8 cellular contexts compared by ENCODE assay signal in genomic region chr17:62704381-62704971, GRCh38.
DNase-seq lines count a peak whose midpoint lies in the region; ATAC-seq, FAIRE-seq and TF ChIP-seq lines count a peak whose summit lies in the region.

No MANE protein-coding gene starts in this region.

- H3K36me3 ChIP-seq in BLaER1 (no peaks in the 10 kb centered on the region), ovary (no peaks in the 10 kb centered on the region)

- CTCF ChIA-PET in activated B cell treated with CpG ODN at 0.5 μM for 24 hours (lab: Charles Lee): interaction anchor here (0.6 to 1.5 kb wide), 4 partner anchors 20 to 702 kb away, joined by 3 to 6 read pairs (median 3); partner anchors contain the start of gene TANC2

- H3K9me3 ChIP-seq in BLaER1 (peaks cover 7% of the 10 kb centered on the region; the same call in 1 of the 2 replicates), ovary (no peaks in the 10 kb centered on the region)

- peak overlapping the region; percentile 77 for H3K4me3 ChIP-seq in BLaER1
- peak overlapping the region; percentile 46 for H3K4me3 ChIP-seq in ovary

- 8 to 12% (median 11%) methylated on average over 31 of the region's 31 CpGs for WGBS in ovary, 3 donors

- peaks cover 40% of the 10 kb centered on the region for H3K4me1 ChIP-seq in BLaER1
- peaks cover 12% of the 10 kb centered on the region for H3K4me1 ChIP-seq in ovary (ENCODE audit: insufficient read depth)

- peak overlapping the region; percentile 83 for H3K27ac ChIP-seq in BLaER1
- peak overlapping the region; percentile 18 to 39 for H3K27ac ChIP-seq in ovary

- TF ChIP-seq EP300 in ovary (IDR thresholded peaks at IDR 0.05): no peak

- H3K27me3 ChIP-seq in BLaER1 (no peaks in the 10 kb centered on the region), ovary (no peaks in the 10 kb centered on the region)

- FAIRE-seq in H54 (lab: Jason Lieb, UNC): no peak

- DNase-seq in activated B cell treated with CpG ODN at 0.5 μM for 24 hours (no peak), globus pallidus (ENCODE audit: low spot score) (peak; percentile 53), ovary (peak; percentile 38 to 62 (median 48)), SKM-1 (lab: John Stamatoyannopoulos, UW; ENCODE audit: unreplicated experiment) (no peak), H54 (ENCODE audit: insufficient read length, low spot score) (no peak), GOT3 (lab: John Stamatoyannopoulos, UW) (no peak)

- POLR2A ChIA-PET in activated B cell treated with CpG ODN at 0.5 μM for 24 hours (lab: Charles Lee): interaction anchor here (0.6 kb wide), 1 partner anchor 16 kb away, joined by 4 read pairs; no protein-coding TSS in a partner anchor

- H3K27me3 Mint-ChIP-seq in activated B cell treated with CpG ODN at 0.5 μM for 24 hours: peaks cover 10% of the 10 kb centered on the region

- TF ChIP-seq POLR2A in ovary (IDR thresholded peaks at IDR 0.05): no peak
- TF ChIP-seq POLR2A in H54 (IDR thresholded peaks at IDR 0.05; ENCODE audit: low read depth, low read length): no peak

- peak overlapping the region; percentile 84 for H3K4me3 Mint-ChIP-seq in activated B cell treated with CpG ODN at 0.5 μM for 24 hours

- H4K20me1 ChIP-seq in BLaER1: no peaks in the 10 kb centered on the region

- H3K9me3 Mint-ChIP-seq in activated B cell treated with CpG ODN at 0.5 μM for 24 hours: no peaks in the 10 kb centered on the region

- no peak overlapping the region for H3K27ac Mint-ChIP-seq in activated B cell treated with CpG ODN at 0.5 μM for 24 hours

- H3K4me1 Mint-ChIP-seq in activated B cell treated with CpG ODN at 0.5 μM for 24 hours: peaks cover 10% of the 10 kb centered on the region

- peak overlapping the region; percentile 95 for H3K4me2 ChIP-seq in BLaER1

- ATAC-seq in HG02852 (IDR thresholded peaks at IDR 0.05; ENCODE audit: unreplicated experiment) (peak; percentile 8), activated B cell treated with CpG ODN at 0.5 μM for 24 hours (ENCODE audit: low read depth) (no peak)

- intact Hi-C loops in activated B cell treated with CpG ODN at 0.5 μM for 24 hours (cut with micrococcal nuclease): loop anchor here (5.0 kb wide), 1 partner anchor 378 kb away; no protein-coding TSS in a partner anchor
- intact Hi-C loops in ovary (cut with DNase I): loop anchor here (5.0 to 10.0 kb wide), 3 partner anchors 260 to 703 kb away; partner anchors contain the start of gene TANC2 (in 4 of the 4)

- peak overlapping the region; percentile 81 for H3K9ac ChIP-seq in BLaER1

- H3K36me3 Mint-ChIP-seq in activated B cell treated with CpG ODN at 0.5 μM for 24 hours (ENCODE audit: low read depth): no peaks in the 10 kb centered on the region

- TF ChIP-seq CTCF in activated B cell treated with CpG ODN at 0.5 μM for 24 hours (IDR thresholded peaks at IDR 0.05) (no peak), ovary (IDR thresholded peaks at IDR 0.05) (no peak)

Comparison
In these comparisons a context has a peak if more than half of its experiments do, and no peak if none do; other contexts are left out.
1. DNase-seq: peak in globus pallidus (single experiment) and ovary (5 of 5); none in activated B cell treated with CpG ODN at 0.5 μM for 24 hours (single experiment), SKM-1 (single experiment), H54 (single experiment) and GOT3 (single experiment).